Comparison of ENCODE assay signal across 19 cellular contexts in the genomic region with DNA sequence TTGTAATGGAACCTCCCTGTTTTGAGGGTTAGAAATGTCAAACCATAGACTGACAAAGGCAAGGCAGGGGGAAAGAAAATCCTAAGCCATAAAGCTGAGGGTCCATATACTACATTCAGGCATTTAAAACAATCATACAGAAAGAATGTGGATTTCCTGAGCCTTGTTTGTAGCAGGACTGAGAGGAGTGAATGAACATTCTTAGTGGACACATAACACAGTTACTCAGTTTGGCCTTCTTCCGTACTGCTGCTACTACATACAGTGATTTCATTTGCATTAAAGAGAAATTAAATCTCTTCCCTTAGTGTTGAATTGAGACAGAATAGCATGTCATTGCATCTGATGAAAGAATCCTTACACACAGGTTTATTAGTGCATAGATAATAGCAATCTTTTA. TPM values are rescaled to one million over a fixed set of nuclear protein-coding genes. Genes with fewer than 3 reads are reported as not detected.
A peak's percentile ranks its signal among the peaks of the same experiment; 100 is the strongest.
DNase-seq lines count a peak whose midpoint lies in the region; FAIRE-seq and TF ChIP-seq lines count a peak whose summit lies in the region.
"Had no signal": no experiment of that assay in that cellular context is flagged by ENCODE, and none has a peak within 500 bp of the region (broad histone marks: within the 10 kb centered on the region; RNA-seq: fewer than 3 reads in every experiment).

No MANE protein-coding gene starts in this region.

- peak; percentile 44 for FAIRE-seq in GM12892 (lab: Jason Lieb, UNC)
- FAIRE-seq: G401.6, K562 had no signal

- no peak overlapping the region for H3K4me3 Mint-ChIP-seq in activated CD4-positive, alpha-beta T cell treated with anti-CD3 and anti-CD28 coated beads, Interleukin-2, amount 10 ng/mL, durations not matched to agents 24 days and 14 days

- H4K20me1 ChIP-seq in osteoblast (ENCODE audit: insufficient read depth, low read length): no peaks in the 10 kb centered on the region

- intact Hi-C loops in activated CD4-positive, alpha-beta T cell treated with anti-CD3 and anti-CD28 coated beads, Interleukin-2, amount 10 ng/mL, durations not matched to agents 24 days and 14 days (cut with micrococcal nuclease): loop anchor here (5.0 to 10.0 kb wide), 4 partner anchors 66 to 1008 kb away; a partner anchor contains a TSS

- H3K4me2 ChIP-seq in osteoblast (ENCODE audit: insufficient read depth, low read length): peak overlapping the region; percentile 22

- peaks cover 18% of the 10 kb centered on the region for H3K36me3 Mint-ChIP-seq in activated CD4-positive, alpha-beta T cell treated with anti-CD3 and anti-CD28 coated beads, Interleukin-2, amount 10 ng/mL, durations not matched to agents 24 days and 14 days (ENCODE audit: low read depth)

- peaks cover 9% of the 10 kb centered on the region for H3K9me3 Mint-ChIP-seq in activated CD4-positive, alpha-beta T cell treated with anti-CD3 and anti-CD28 coated beads, Interleukin-2, amount 10 ng/mL, durations not matched to agents 24 days and 14 days

- H3K9ac ChIP-seq in adipocyte (ENCODE audit: low read length): no peak overlapping the region

- no peak for TF ChIP-seq POLR2A in GM12892 (IDR thresholded peaks at IDR 0.05; ENCODE audit: low read depth, low read length)

- H3K27ac Mint-ChIP-seq in activated CD4-positive, alpha-beta T cell treated with anti-CD3 and anti-CD28 coated beads, Interleukin-2, amount 10 ng/mL, durations not matched to agents 24 days and 14 days: no peak overlapping the region

- H3K9me3 ChIP-seq in adipocyte (ENCODE audit: control insufficient read depth, low read length) (no peaks in the 10 kb centered on the region), osteoblast (ENCODE audit: low read depth, low read length) (no peaks in the 10 kb centered on the region)

- H3K36me3 ChIP-seq in adipocyte (ENCODE audit: control insufficient read depth, insufficient read depth, low read length, severe bottlenecking): peaks cover 9% of the 10 kb centered on the region
- H3K36me3 ChIP-seq in osteoblast (ENCODE audit: insufficient read depth, low read length): peaks cover 8% of the 10 kb centered on the region

- no peak overlapping the region for H3K27ac ChIP-seq in osteoblast (ENCODE audit: low read depth, low read length)
- H3K27ac ChIP-seq: C4-2B, HL-60 had no signal

- H3K27me3 ChIP-seq in adipocyte (replicated peaks; ENCODE audit: control insufficient read depth, insufficient read depth, low read length) (no peaks in the 10 kb centered on the region), osteoblast (ENCODE audit: insufficient read depth, low read length) (no peaks in the 10 kb centered on the region)

- H2AFZ ChIP-seq in osteoblast (ENCODE audit: low read length): peak overlapping the region; percentile 44

- peaks cover 27% of the 10 kb centered on the region for H3K4me1 Mint-ChIP-seq in activated CD4-positive, alpha-beta T cell treated with anti-CD3 and anti-CD28 coated beads, Interleukin-2, amount 10 ng/mL, durations not matched to agents 24 days and 14 days

- H3K79me2 ChIP-seq in osteoblast (ENCODE audit: insufficient read depth, low read length): peaks cover 9% of the 10 kb centered on the region

- H3K4me1 ChIP-seq in adipocyte (ENCODE audit: control insufficient read depth, insufficient read depth, low read length) (peaks cover 18% of the 10 kb centered on the region), osteoblast (ENCODE audit: insufficient read depth, low read length) (peaks cover 23% of the 10 kb centered on the region)

- peak; percentile 23 for DNase-seq in activated CD4-positive, alpha-beta T cell treated with anti-CD3 and anti-CD28 coated beads, Interleukin-2, amount 10 ng/mL, durations not matched to agents 24 days and 14 days
- DNase-seq in activated CD4-positive, alpha-beta T cell treated with anti-CD3 and anti-CD28 coated beads, Interleukin-2, amount 50 U/mL, for 1 hour: no peak
- DNase-seq in GM12892 (ENCODE audit: insufficient read length) (no peak), adipocyte (ENCODE audit: low read depth) (peak; percentile 36), osteoblast (ENCODE audit: insufficient read length, low spot score, missing footprints) (no peak), ureter (ENCODE audit: low spot score) (no peak), NCI-H1436 (lab: John Stamatoyannopoulos, UW) (no peak)
- DNase-seq in stimulated activated CD4-positive, alpha-beta T cell treated with anti-CD3 and anti-CD28 coated beads, Interleukin-1b, Interleukin-23, amount 100 ng/mL, for 48 hours: no peak
- DNase-seq: COR-L47, DMS53, GOT3, NCI-H2107, NCI-H226, NCI-H69, PC-3 had no signal

- H3K4me3 ChIP-seq in adipocyte (ENCODE audit: low read length) (no peak overlapping the region), osteoblast (ENCODE audit: insufficient read depth, low read length) (no peak overlapping the region)
- H3K4me3 ChIP-seq: K562 had no signal

- no peak for TF ChIP-seq CTCF in osteoblast (IDR thresholded peaks at IDR 0.05; ENCODE audit: extremely low read depth, low read depth, low read length)

- H3K27me3 Mint-ChIP-seq in activated CD4-positive, alpha-beta T cell treated with anti-CD3 and anti-CD28 coated beads, Interleukin-2, amount 10 ng/mL, durations not matched to agents 24 days and 14 days: peaks cover 3% of the 10 kb centered on the region

RNA-seq across cellular contexts. Expression of a gene that starts 1.8 kb away (rescaled TPM):
- 26.8 and 27.8 TPM in 2 replicates for total RNA-seq in activated CD4-positive, alpha-beta T cell treated with anti-CD3 and anti-CD28 coated beads, Interleukin-2, amount 10 ng/mL, durations not matched to agents 24 days and 14 days
- polyA plus RNA-seq in GM12892 (2012; ENCODE audit: missing spikeins): 8.1 TPM
- total RNA-seq in osteoblast: 17.7 and 18.9 TPM in 2 replicates
- total RNA-seq in ureter: 25.4 TPM

RNA-seq across cellular contexts. Expression of a gene that starts 42.3 kb away (rescaled TPM):
- total RNA-seq in activated CD4-positive, alpha-beta T cell treated with anti-CD3 and anti-CD28 coated beads, Interleukin-2, amount 10 ng/mL, durations not matched to agents 24 days and 14 days: 1.3 and 2.1 TPM in 2 replicates
- polyA plus RNA-seq in GM12892 (2012; ENCODE audit: missing spikeins): 0.81 TPM
- total RNA-seq in osteoblast (0.29 and 0.36 TPM in 2 replicates), ureter (2.8 TPM)
- total RNA-seq: K562 had no signal

Comparison
In these comparisons a context has a peak if more than half of its experiments do, and no peak if none do; other contexts are left out.
1. DNase-seq: peak in activated CD4-positive, alpha-beta T cell treated with anti-CD3 and anti-CD28 coated beads, Interleukin-2, amount 10 ng/mL, durations not matched to agents 24 days and 14 days (single experiment) and adipocyte (single experiment); none in activated CD4-positive, alpha-beta T cell treated with anti-CD3 and anti-CD28 coated beads, Interleukin-2, amount 50 U/mL, for 1 hour (single experiment), GM12892 (single experiment), osteoblast (single experiment), ureter (single experiment), stimulated activated CD4-positive, alpha-beta T cell treated with anti-CD3 and anti-CD28 coated beads, Interleukin-1b, Interleukin-23, amount 100 ng/mL, for 48 hours (single experiment) and NCI-H1436 (single experiment).